16 cellular contexts compared by ENCODE assay signal in the genomic region with DNA sequence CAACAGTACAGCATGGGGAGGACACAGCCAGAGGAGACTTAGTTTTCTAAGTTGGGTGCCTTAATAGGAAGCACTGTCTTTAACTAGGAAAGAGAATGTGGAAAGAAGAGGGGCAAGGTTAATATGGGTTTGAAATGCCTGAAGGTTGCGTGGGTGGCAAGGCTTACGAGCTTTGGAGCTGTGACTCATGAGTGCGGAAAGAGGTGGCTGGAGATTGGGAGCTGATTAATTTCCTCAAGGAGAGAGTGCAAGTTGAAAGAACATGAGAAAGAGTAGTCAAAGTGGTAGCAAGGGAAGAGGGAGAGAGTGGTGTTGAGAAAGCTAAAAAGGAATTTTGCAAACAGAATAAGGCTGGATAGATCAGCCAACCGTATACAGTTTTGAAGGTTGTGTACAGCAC.
DNase-seq lines count a peak whose midpoint lies in the region; ATAC-seq and TF ChIP-seq lines count a peak whose summit lies in the region.
"Had no signal": no experiment of that assay in that cellular context is flagged by ENCODE, and none has a peak within 500 bp of the region (broad histone marks: within the 10 kb centered on the region; RNA-seq: fewer than 3 reads in every experiment).

No MANE protein-coding gene starts in this region.

- no TSS peak for BruUV-seq in mammary epithelial cell (replicated peaks; lab: Mats Ljungman, UMichigan)

- ATAC-seq in HG03432 (IDR thresholded peaks at IDR 0.05; ENCODE audit: unreplicated experiment) = no peak
- ATAC-seq: activated CD4-positive, alpha-beta T cell treated with anti-CD3 and anti-CD28 coated beads for 36 hours; psoas muscle; stimulated activated memory B cell treated with anti-CD40 and anti-IgM and Interleukin-4, amounts not matched to agents 10 μg/mL and 1 μg/mL and 100 μg/mL, for 72 hours; T-cell had no signal

- TF ChIP-seq CTCF in mammary epithelial cell (conservative IDR thresholded peaks at IDR 0.05 in 1 of 2, IDR thresholded peaks at IDR 0.05 in 1 of 2; ENCODE audit: extremely low read depth in 1 of 2, insufficient read depth in 1 of 2, low read depth in 1 of 2, low read length in 2 of 2) (no peak), GM20000 (IDR thresholded peaks at IDR 0.05; ENCODE audit: extremely low read depth, missing control alignments) (no peak), CD14-positive monocyte (IDR thresholded peaks at IDR 0.05) (no peak)

- peaks cover 21% of the 10 kb centered on the region for H3K4me1 ChIP-seq in mammary epithelial cell (ENCODE audit: insufficient read depth, low read length)
- H3K4me1 ChIP-seq: psoas muscle had no signal

- H3K27ac Mint-ChIP-seq in CD14-positive monocyte = no peak overlapping the region
- H3K27ac Mint-ChIP-seq: activated CD4-positive, alpha-beta T cell treated with anti-CD3 and anti-CD28 coated beads for 36 hours; stimulated activated memory B cell treated with anti-CD40 and anti-IgM and Interleukin-4, amounts not matched to agents 10 μg/mL and 1 μg/mL and 100 μg/mL, for 72 hours; T-cell had no signal

- H3K4me2 ChIP-seq in mammary epithelial cell (ENCODE audit: insufficient read depth, low read depth, low read length) = peak overlapping the region; percentile 37
- H3K4me2 ChIP-seq: BLaER1 had no signal

- intact Hi-C loops in mammary epithelial cell (cut with micrococcal nuclease) (no loop called here), CD14-positive monocyte (cut with micrococcal nuclease) (no loop called here)

- H3K27ac ChIP-seq in mammary epithelial cell (ENCODE audit: insufficient read depth, low read depth, low read length) = no peak overlapping the region
- H3K27ac ChIP-seq: BLaER1, psoas muscle had no signal

- H3K27me3 Mint-ChIP-seq in CD14-positive monocyte (ENCODE audit: low read depth in 3 of 3) = peaks cover 2 to 5% (median 5%) of the 10 kb centered on the region in 3 donors

- H3K4me3 Mint-ChIP-seq in CD14-positive monocyte = no peak overlapping the region
- H3K4me3 Mint-ChIP-seq: activated CD4-positive, alpha-beta T cell treated with anti-CD3 and anti-CD28 coated beads for 36 hours; stimulated activated memory B cell treated with anti-CD40 and anti-IgM and Interleukin-4, amounts not matched to agents 10 μg/mL and 1 μg/mL and 100 μg/mL, for 72 hours; T-cell had no signal

- H3K4me3 ChIP-seq in mammary epithelial cell (replicated peaks in 1 of 3; ENCODE audit: insufficient read depth in 1 of 3, low read depth in 2 of 3, low read length in 3 of 3) = no peak overlapping the region
- H3K4me3 ChIP-seq: BLaER1, psoas muscle had no signal

- no peaks in the 10 kb centered on the region for H3K36me3 ChIP-seq in mammary epithelial cell (ENCODE audit: insufficient read depth, low read length)
- H3K36me3 ChIP-seq: BLaER1 had no signal

- H3K4me1 Mint-ChIP-seq in CD14-positive monocyte = peaks cover 3% of the 10 kb centered on the region
- H3K4me1 Mint-ChIP-seq: activated CD4-positive, alpha-beta T cell treated with anti-CD3 and anti-CD28 coated beads for 36 hours; stimulated activated memory B cell treated with anti-CD40 and anti-IgM and Interleukin-4, amounts not matched to agents 10 μg/mL and 1 μg/mL and 100 μg/mL, for 72 hours; T-cell had no signal

- no peaks in the 10 kb centered on the region for H3K27me3 ChIP-seq in mammary epithelial cell (ENCODE audit: insufficient read depth, low read length)
- H3K27me3 ChIP-seq: BLaER1 had no signal

- H3K9me3 ChIP-seq in mammary epithelial cell (replicated peaks; ENCODE audit: insufficient read depth, low read length) = no peaks in the 10 kb centered on the region
- H3K9me3 ChIP-seq: BLaER1, psoas muscle had no signal

- H2AFZ ChIP-seq in mammary epithelial cell (ENCODE audit: low read depth, low read length) = peak overlapping the region; percentile 5

- no peak overlapping the region for H3K9ac ChIP-seq in mammary epithelial cell (ENCODE audit: insufficient read depth, low read length)
- H3K9ac ChIP-seq: BLaER1 had no signal

- in situ Hi-C loops in mammary epithelial cell (cut with MboI; ENCODE audit: low sequenced_read_pairs in 2 of 2) = no loop called here

- CTCF ChIA-PET in mammary epithelial cell (lab: Charles Lee; ENCODE audit: low non-redundant PET) = interaction anchor here (0.5 kb wide), 1 partner anchor 1307 kb away, joined by 3 read pairs; no protein-coding TSS in a partner anchor

- peak; percentile 49 for DNase-seq in AG08396 (ENCODE audit: low spot score)
- peak; percentile 26 for DNase-seq in HS-27A (ENCODE audit: low read depth)
- DNase-seq in mammary epithelial cell = peak; percentile 92
- DNase-seq in iris pigment epithelial cell (ENCODE audit: low read depth) = peak; percentile 87
- DNase-seq in GM20000 (ENCODE audit: low spot score) = no peak
- DNase-seq in GM19238 (ENCODE audit: insufficient read length, low spot score) = no peak
- DNase-seq in CD14-positive monocyte (ENCODE audit: low spot score) = no peak
- DNase-seq: activated CD4-positive, alpha-beta T cell treated with anti-CD3 and anti-CD28 coated beads for 36 hours; activated T-cell treated with anti-CD3 and anti-CD28 coated beads, Interleukin-2, amount 50 U/mL, for 48 hours; NCI-H2171; psoas muscle; stimulated activated CD4-positive, alpha-beta T cell treated with anti-CD3 and anti-CD28 coated beads, Interleukin-2, amount 100 ng/mL, for 48 hours; T-cell had no signal

- WGBS in mammary epithelial cell (ENCODE audit: low coverage, missing lambda C conversion rate) = 33% methylated on average over 3 of the region's 4 CpGs

- dilution Hi-C loops in mammary epithelial cell (cut with HindIII; ENCODE audit: low sequenced_read_pairs) = loop anchor here (5.0 kb wide), 2 partner anchors 49 to 84 kb away; no protein-coding TSS in a partner anchor

- no peaks in the 10 kb centered on the region for H4K20me1 ChIP-seq in mammary epithelial cell (ENCODE audit: insufficient read depth, low read length)
- H4K20me1 ChIP-seq: BLaER1 had no signal

- H3K9me3 Mint-ChIP-seq in CD14-positive monocyte = peaks cover 0 to 4% (median 0%) of the 10 kb centered on the region in 7 donors
- H3K9me3 Mint-ChIP-seq: stimulated activated memory B cell treated with anti-CD40 and anti-IgM and Interleukin-4, amounts not matched to agents 10 μg/mL and 1 μg/mL and 100 μg/mL, for 72 hours; T-cell had no signal

- no peaks in the 10 kb centered on the region for H3K79me2 ChIP-seq in mammary epithelial cell (ENCODE audit: insufficient read depth, low read length)

- H3K36me3 Mint-ChIP-seq in CD14-positive monocyte = no peaks in the 10 kb centered on the region
- H3K36me3 Mint-ChIP-seq: stimulated activated memory B cell treated with anti-CD40 and anti-IgM and Interleukin-4, amounts not matched to agents 10 μg/mL and 1 μg/mL and 100 μg/mL, for 72 hours; T-cell had no signal

Comparison
In these comparisons a context has a peak if more than half of its experiments do, and no peak if none do; other contexts are left out.
1. DNase-seq: peak in AG08396 (single experiment), HS-27A (single experiment), mammary epithelial cell (single experiment) and iris pigment epithelial cell (single experiment); none in GM20000 (single experiment), GM19238 (single experiment) and CD14-positive monocyte (single experiment).